In the genomic region with DNA sequence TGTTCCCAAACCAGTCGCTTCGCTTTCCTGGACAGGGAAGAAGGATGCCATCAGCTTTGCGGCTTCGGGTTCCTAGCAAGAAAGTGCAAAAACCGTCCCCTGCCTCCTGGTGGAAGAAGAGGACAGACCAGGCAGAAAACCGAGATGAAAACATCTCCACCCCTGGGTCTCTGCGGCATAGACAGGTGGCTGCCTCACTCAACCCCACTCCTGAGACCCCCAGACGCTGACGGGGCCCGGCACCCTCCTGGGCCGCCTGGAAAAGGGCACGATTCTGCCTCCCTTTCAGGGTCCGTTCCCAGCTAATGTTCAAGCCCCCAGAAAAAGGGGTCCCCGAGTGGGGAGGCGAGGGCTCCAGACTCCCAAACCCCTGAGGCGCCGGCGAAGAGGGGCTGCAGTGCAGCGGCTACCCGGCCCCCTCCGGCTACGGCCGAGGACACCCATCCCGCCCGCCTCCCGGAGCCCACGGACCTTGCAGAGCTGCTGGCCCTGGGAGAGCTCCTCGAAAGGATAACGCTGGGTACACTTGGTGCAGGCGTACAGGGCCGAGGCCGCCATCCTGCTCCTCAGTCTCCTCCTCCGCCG, we compare ENCODE assay signal across 8 cellular contexts. TPM values are rescaled to one million over a fixed set of nuclear protein-coding genes. Genes with fewer than 3 reads are reported as not detected.
DNase-seq lines count a peak whose midpoint lies in the region; ATAC-seq and TF ChIP-seq lines count a peak whose summit lies in the region.

No MANE protein-coding gene starts in this region.

- H3K27me3 ChIP-seq in GM23338 (ENCODE audit: insufficient read depth) (no peaks in the 10 kb centered on the region), iPS-15b (ENCODE audit: control insufficient read depth, insufficient read depth, low read length) (no peaks in the 10 kb centered on the region), spleen (replicated peaks in 1 of 7) (no peaks in the 10 kb centered on the region)

- H3K4me1 Mint-ChIP-seq in Calu3 (ENCODE audit: low read depth, unreplicated experiment) (peaks cover 13% of the 10 kb centered on the region), GM23338 (peaks cover 28% of the 10 kb centered on the region)

- H3F3A ChIP-seq in GM23338 (replicated peaks; ENCODE audit: low read depth) = 0 out of 2 replicates have a peak, but pooled peaks cover 5% of the 10 kb centered on the region

- H4K20me1 ChIP-seq in GM23338 (replicated peaks; ENCODE audit: insufficient read depth) = peaks cover 14% of the 10 kb centered on the region; the same call in 1 of the 2 replicates

- peak overlapping the region; percentile 63 for H2AFZ ChIP-seq in GM23338

- peak overlapping the region; percentile 73 for H3K4me3 Mint-ChIP-seq in Calu3 (ENCODE audit: low read depth, unreplicated experiment)
- H3K4me3 Mint-ChIP-seq in GM23338 = peak overlapping the region; percentile 98

- H3K4me1 ChIP-seq in GM23338 (ENCODE audit: insufficient read depth) (peaks cover 17% of the 10 kb centered on the region), iPS-15b (ENCODE audit: control insufficient read depth, insufficient read depth, low read length) (peaks cover 12% of the 10 kb centered on the region), spleen (peaks cover 7 to 81% (median 38%) of the 10 kb centered on the region in 6 donors)

- H3K9me3 ChIP-seq in iPS-15b (ENCODE audit: control insufficient read depth, insufficient read depth, low read length) (no peaks in the 10 kb centered on the region), spleen (no peaks in the 10 kb centered on the region)

- H3K27ac Mint-ChIP-seq in Calu3 (ENCODE audit: unreplicated experiment) (peak overlapping the region; percentile 60), GM23338 (peak overlapping the region; percentile 94)

- H3K4me3 ChIP-seq in GM23338 (peak overlapping the region; percentile 92), astrocyte of the cerebellum (ENCODE audit: low read depth, low read length) (peak overlapping the region; percentile 90), iPS-15b (ENCODE audit: low read depth, low read length) (peak overlapping the region; percentile 98), spleen (peak overlapping the region; percentile 68 to 94 (median 85))

- H3K27ac ChIP-seq in GM23338 (ENCODE audit: low read depth) = peak overlapping the region; percentile 96
- H3K27ac ChIP-seq in spleen = peak overlapping the region; percentile 97 to 100 (median 99)

- H3K9me2 ChIP-seq in GM23338 (ENCODE audit: insufficient read depth) = no peaks in the 10 kb centered on the region

- H3K9ac ChIP-seq in iPS-15b (ENCODE audit: low read depth, low read length) = peak overlapping the region; percentile 82

- intact Hi-C loops in Calu3 (cut with micrococcal nuclease; ENCODE audit: unreplicated experiment) (loop anchor here (2.0 kb wide), 1 partner anchor 74 kb away; no protein-coding TSS in a partner anchor), spleen (cut with DNase I; ENCODE audit: low total_unique reads) (no loop called here)

- TF ChIP-seq POLR2A in spleen (IDR thresholded peaks at IDR 0.05) = no peak

- 0 to 1% (median 1%) methylated on average over 9 to 34 of the region's 34 CpGs for WGBS in spleen, 5 donors

- H3K27me3 Mint-ChIP-seq in Calu3 (ENCODE audit: unreplicated experiment) (no peaks in the 10 kb centered on the region), GM23338 (ENCODE audit: insufficient read depth, low read depth, poor library complexity) (peaks cover 8% of the 10 kb centered on the region)

- ATAC-seq in GM23338 (peak; percentile 16), GM18520 (IDR thresholded peaks at IDR 0.05; ENCODE audit: unreplicated experiment) (no peak)

- CTCF ChIA-PET in Calu3 (lab: Charles Lee) = interaction anchor here (0.6 to 0.8 kb wide), 4 partner anchors 572 to 637 kb away, joined by 3 to 6 read pairs (median 4); a partner anchor contains a TSS

- H3K36me3 Mint-ChIP-seq in Calu3 (ENCODE audit: insufficient read depth, unreplicated experiment) = peaks cover 64% of the 10 kb centered on the region
- peaks cover 39% of the 10 kb centered on the region for H3K36me3 Mint-ChIP-seq in GM23338 (ENCODE audit: low read depth)

- H3K4me2 ChIP-seq in GM23338 = peak overlapping the region; percentile 94

- DNase-seq in Calu3 (peak; percentile 25), GM23338 (ENCODE audit: low spot score) (peak; percentile 78), OCI-M1 (lab: John Stamatoyannopoulos, UW) (peak; percentile 55), astrocyte of the cerebellum (ENCODE audit: low read depth) (peak; percentile 23), spleen (no peak), OCI-M2 (lab: John Stamatoyannopoulos, UW; ENCODE audit: unreplicated experiment) (no peak)

- TF ChIP-seq CTCF in Calu3 (IDR thresholded peaks at IDR 0.05; ENCODE audit: unreplicated experiment) (no peak), GM23338 (conservative IDR thresholded peaks at IDR 0.05; ENCODE audit: low read depth in 2 of 2) (peak; percentile 34 to 36; a peak in 3 of 4 replicates), astrocyte of the cerebellum (IDR thresholded peaks at IDR 0.05; ENCODE audit: low read depth, low read length, missing control alignments) (peak; percentile 57), spleen (IDR thresholded peaks at IDR 0.05 in 8 of 11, conservative IDR thresholded peaks at IDR 0.05 in 3 of 11) (peak in 2 of 11 experiments; percentile 13 to 25)

- in situ Hi-C loops in astrocyte of the cerebellum (cut with HindIII; ENCODE audit: low sequenced_read_pairs) = no loop called here

- H3K79me2 ChIP-seq in GM23338 (replicated peaks; ENCODE audit: insufficient read depth) = peaks cover 53% of the 10 kb centered on the region

- H3K9me3 Mint-ChIP-seq in Calu3 (ENCODE audit: low read depth, unreplicated experiment) (no peaks in the 10 kb centered on the region), GM23338 (0 out of 3 replicates have a peak, but pooled peaks cover 4% of the 10 kb centered on the region)

- H3K36me3 ChIP-seq in GM23338 (ENCODE audit: insufficient read depth) (peaks cover 13% of the 10 kb centered on the region), iPS-15b (ENCODE audit: control insufficient read depth, insufficient read depth, low read length) (peaks cover 8% of the 10 kb centered on the region), spleen (peaks cover 0 to 39% (median 32%) of the 10 kb centered on the region in 6 donors)

- BruUV-seq in Calu3 (replicated peaks; lab: Mats Ljungman, UMichigan) = no TSS peak

TF ChIP-seq in GM23338, 12 proteins besides CTCF, POLR2A, EP300 and RAD21 (continues in another document):
- no peak for TF ChIP-seq EZH2phosphoT487 (IDR thresholded peaks at IDR 0.05; ENCODE audit: unreplicated experiment)
- no peak for TF ChIP-seq STAT1 (IDR thresholded peaks at IDR 0.05; ENCODE audit: unreplicated experiment)
- TF ChIP-seq CREB1 (CRISPR knock-in tag; IDR thresholded peaks at IDR 0.05; ENCODE audit: low read depth) = no peak
- no peak for TF ChIP-seq POLR2AphosphoS5 (IDR thresholded peaks at IDR 0.05; ENCODE audit: low read depth)
- no peak for TF ChIP-seq EZH2 (IDR thresholded peaks at IDR 0.05; ENCODE audit: low read depth, unreplicated experiment)
- no peak for TF ChIP-seq ZNF331 (CRISPR knock-in tag; IDR thresholded peaks at IDR 0.05; ENCODE audit: low read depth)
- TF ChIP-seq, protein P1, sequence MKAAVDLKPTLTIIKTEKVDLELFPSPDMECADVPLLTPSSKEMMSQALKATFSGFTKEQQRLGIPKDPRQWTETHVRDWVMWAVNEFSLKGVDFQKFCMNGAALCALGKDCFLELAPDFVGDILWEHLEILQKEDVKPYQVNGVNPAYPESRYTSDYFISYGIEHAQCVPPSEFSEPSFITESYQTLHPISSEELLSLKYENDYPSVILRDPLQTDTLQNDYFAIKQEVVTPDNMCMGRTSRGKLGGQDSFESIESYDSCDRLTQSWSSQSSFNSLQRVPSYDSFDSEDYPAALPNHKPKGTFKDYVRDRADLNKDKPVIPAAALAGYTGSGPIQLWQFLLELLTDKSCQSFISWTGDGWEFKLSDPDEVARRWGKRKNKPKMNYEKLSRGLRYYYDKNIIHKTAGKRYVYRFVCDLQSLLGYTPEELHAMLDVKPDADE (IDR thresholded peaks at IDR 0.05) = no peak
- TF ChIP-seq NANOG (IDR thresholded peaks at IDR 0.05; ENCODE audit: borderline replicate concordance) = no peak

RNA-seq across cellular contexts. Expression of a gene that starts 0.6 kb away (rescaled TPM):
- total RNA-seq in Calu3 (2022) (20.4 and 28.2 TPM in 2 replicates), spleen (10 to 100 TPM; 34.9 to 47.4 (median 37.2) TPM)
- 37.9 and 41.7 TPM in 2 replicates for total RNA-seq in GM23338 (2014; rRNA removed; shearing (Covaris generic))
- polyA plus RNA-seq in GM23338 (2016; fragmentation: Nextera tagmentation; extraction: Ambion mirVana) (15.6 and 21.1 TPM in 2 replicates), spleen (10 to 100 TPM; 15.9 to 19.7 (median 16.5) TPM)

RNA-seq across cellular contexts. Expression of a gene that starts 1.3 kb away (rescaled TPM):
- total RNA-seq in Calu3 (2022) (58.7 and 59.4 TPM in 2 replicates), spleen (10 to 100 TPM; 36.3 to 50.4 (median 43.5) TPM)
- total RNA-seq in GM23338 (2014; rRNA removed; shearing (Covaris generic)) = 71.2 and 76.2 TPM in 2 replicates
- polyA plus RNA-seq in GM23338 (2016; fragmentation: Nextera tagmentation; extraction: Ambion mirVana) (99.4 and 124 TPM in 2 replicates), spleen (10 to 100 TPM; 19.2 to 23.5 (median 22.2) TPM)

Comparison
In these comparisons a context has a peak if more than half of its experiments do, and no peak if none do; other contexts are left out.
1. DNase-seq: peak in Calu3 (single experiment), GM23338 (single experiment), OCI-M1 (single experiment) and astrocyte of the cerebellum (single experiment); none in spleen (single experiment) and OCI-M2 (single experiment).
2. Peak in every context shown above with its lines, with median percentiles within 50 percentile points of each other: H3K4me3 ChIP-seq.